Comparison of ENCODE assay signal across 8 cellular contexts in genomic region chr17:58417300-58418092, GRCh38. TPM values are rescaled to one million over a fixed set of nuclear protein-coding genes. Genes with fewer than 3 reads are reported as not detected.
DNase-seq lines count a peak whose midpoint lies in the region; ATAC-seq and TF ChIP-seq lines count a peak whose summit lies in the region.

Gene RNF43, minus strand, starts transcription at chr17:58417534. Its CDS starts 1,957 bp downstream, at chr17:58415577.

- H2AFZ ChIP-seq in hepatocyte, result peak within 1 kb of the TSS; percentile 49

- H3K27ac ChIP-seq in hepatocyte, result peak within 1 kb of the TSS; percentile 89

- WGBS in hepatocyte (ENCODE audit: low lambda C conversion rate, missing lambda C conversion rate), result 2% methylated on average over 8 of the region's 8 CpGs

- H4K20me1 ChIP-seq in hepatocyte (ENCODE audit: insufficient read depth, poor library complexity, severe bottlenecking), result no peaks in the 10 kb centered on the region

- H3K4me3 ChIP-seq in astrocyte of the spinal cord (ENCODE audit: low read depth, low read length) (peak within 1 kb of the TSS; percentile 17), hepatocyte (peak within 1 kb of the TSS; percentile 62)

- TF ChIP-seq CTCF in astrocyte of the spinal cord (IDR thresholded peaks at IDR 0.05; ENCODE audit: low read depth, low read length), result peak; percentile 91
- peak; percentile 76 for TF ChIP-seq CTCF in hepatocyte (IDR thresholded peaks at IDR 0.05; ENCODE audit: poor library complexity)

- H3K4me1 ChIP-seq in hepatocyte (ENCODE audit: insufficient read depth), result no peaks in the 10 kb centered on the region

- ATAC-seq in GM18505 (IDR thresholded peaks at IDR 0.05; ENCODE audit: unreplicated experiment) (peak; percentile 95), HG02938 (IDR thresholded peaks at IDR 0.05; ENCODE audit: unreplicated experiment) (peak; percentile 94)

- H3K9me2 ChIP-seq in hepatocyte (replicated peaks; ENCODE audit: insufficient read depth), result no peaks in the 10 kb centered on the region

- no peaks in the 10 kb centered on the region for H3K36me3 ChIP-seq in hepatocyte (replicated peaks; ENCODE audit: insufficient read depth, low read depth)

- peaks cover 45% of the 10 kb centered on the region for H3K79me2 ChIP-seq in hepatocyte

- in situ Hi-C loops in astrocyte of the spinal cord (cut with HindIII; ENCODE audit: low sequenced_read_pairs), result no loop called here

- peak within 1 kb of the TSS; percentile 71 for H3K4me2 ChIP-seq in hepatocyte

- DNase-seq in NCI-H146 treated with DMSO at 0.1 percent for 48 hours (lab: John Stamatoyannopoulos, UW; ENCODE audit: unreplicated experiment) (peak; percentile 94), T-helper 2 cell (peak; percentile 43 to 98 (median 79)), astrocyte of the spinal cord (ENCODE audit: low read depth, low spot score) (peak; percentile 81), hepatocyte (ENCODE audit: low spot score) (peak; percentile 96), retina (peak; percentile 86), T1000 (lab: John Stamatoyannopoulos, UW) (no peak)

- no peaks in the 10 kb centered on the region for H3K9me3 ChIP-seq in hepatocyte (ENCODE audit: low read depth)

- no peaks in the 10 kb centered on the region for H3K27me3 ChIP-seq in hepatocyte

- TF ChIP-seq POLR2A in GM18505 (IDR thresholded peaks at IDR 0.05; ENCODE audit: borderline replicate concordance, extremely low read depth, insufficient read depth, insufficient read length), result no peak

RNA-seq across cellular contexts. Expression of gene RNF43, which starts in this region (rescaled TPM):
- total RNA-seq in hepatocyte, result 6.5 and 10.1 TPM in 2 replicates
- polyA plus RNA-seq in hepatocyte, result 7.9 and 12.4 TPM in 2 replicates
